In the genomic region with DNA sequence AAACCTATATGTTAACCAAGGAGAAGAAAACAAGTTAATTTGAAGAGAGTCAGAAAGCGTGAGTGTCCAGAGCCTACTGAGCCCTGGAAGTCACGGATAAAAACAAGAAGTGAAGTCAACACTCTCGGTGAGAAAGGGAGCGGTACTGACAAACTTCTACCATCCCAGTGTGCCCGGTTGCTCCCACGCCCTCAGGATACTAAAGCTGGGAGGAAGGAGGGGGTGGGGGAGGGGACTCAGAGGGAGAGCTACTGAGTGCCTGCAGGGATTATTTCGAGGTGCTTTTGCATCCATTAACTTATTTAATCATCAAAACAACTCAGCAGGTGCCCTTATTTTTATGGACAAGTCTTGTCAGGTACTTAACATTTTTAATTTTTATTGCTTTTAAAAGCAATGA, we compare ENCODE assay signal across 17 cellular contexts.
"Had no signal": no experiment of that assay in that cellular context is flagged by ENCODE, and none has a peak within 500 bp of the region (broad histone marks: within the 10 kb centered on the region; RNA-seq: fewer than 3 reads in every experiment).

No MANE protein-coding gene starts in this region.

- H3K4me1 ChIP-seq: esophagus muscularis mucosa, lower lobe of right lung, spleen, stomach, testis had no signal

- H3K27me3 ChIP-seq: dorsolateral prefrontal cortex, esophagus muscularis mucosa, ovary, right lobe of liver, spleen, stomach, testis had no signal

- H3K4me3 ChIP-seq: dorsolateral prefrontal cortex, esophagus muscularis mucosa, lower lobe of right lung, ovary, right lobe of liver, spleen, stomach, testis had no signal

- H3K9me3 ChIP-seq: esophagus muscularis mucosa, lower lobe of right lung, ovary, right lobe of liver, spleen, stomach, testis had no signal

- H3K36me3 ChIP-seq: esophagus muscularis mucosa, lower lobe of right lung, ovary, right lobe of liver, spleen, stomach had no signal

- DNase-seq: activated CD4-positive, alpha-beta memory T cell treated with anti-CD3 and anti-CD28 coated beads for 36 hours; activated CD4-positive, alpha-beta T cell treated with anti-CD3 and anti-CD28 coated beads for 36 hours; activated effector memory CD4-positive, alpha-beta T cell treated with anti-CD3 and anti-CD28 coated beads, Interleukin-2, amount 50 U/mL, for 16 hours; activated T-cell treated with anti-CD3 and anti-CD28 coated beads, Interleukin-2, amount 50 U/mL, for 48 hours; amniotic stem cell; dorsolateral prefrontal cortex; hippocampal formation; left cardiac atrium; lower lobe of right lung; ovary; right lobe of liver; spleen; stomach; testis had no signal

- ATAC-seq: activated CD4-positive, alpha-beta T cell treated with anti-CD3 and anti-CD28 coated beads for 36 hours; activated naive CD4-positive, alpha-beta T cell treated with anti-CD3 and anti-CD28 coated beads, Interleukin-2, amount 50 U/mL, for 72 hours; left cardiac atrium; lower lobe of right lung; right lobe of liver had no signal

- H3K27ac ChIP-seq: dorsolateral prefrontal cortex, esophagus muscularis mucosa, lower lobe of right lung, ovary, right lobe of liver, spleen, stomach, testis, VCaP had no signal
